Comparison of ENCODE assay signal across 27 cellular contexts in genomic region chr16:78524066-78524595, GRCh38.
DNase-seq lines count a peak whose midpoint lies in the region; FAIRE-seq and TF ChIP-seq lines count a peak whose summit lies in the region.
"Had no signal": no experiment of that assay in that cellular context is flagged by ENCODE, and none has a peak within 500 bp of the region (broad histone marks: within the 10 kb centered on the region; RNA-seq: fewer than 3 reads in every experiment).

No MANE protein-coding gene starts in this region.

- peak overlapping the region; percentile 58 for H3K4me3 Mint-ChIP-seq in glutamatergic neuron (ENCODE audit: unreplicated experiment)
- H3K4me3 Mint-ChIP-seq: B cell; CD8-positive, alpha-beta T cell; IgD-negative memory B cell had no signal

- TF ChIP-seq CTCF in OCI-LY3 (IDR thresholded peaks at IDR 0.05; ENCODE audit: low read depth, low read length) (no peak), glutamatergic neuron (IDR thresholded peaks at IDR 0.05; ENCODE audit: partially characterized antibody, unreplicated experiment) (no peak), kidney (IDR thresholded peaks at IDR 0.05; ENCODE audit: borderline replicate concordance, extremely low read depth, insufficient read depth) (no peak)

- H4K20me1 ChIP-seq in OCI-LY3 (ENCODE audit: insufficient read depth, low read length): no peaks in the 10 kb centered on the region

- no peaks in the 10 kb centered on the region; the same call in 1 of the 2 replicates for H3K27me3 ChIP-seq in OCI-LY3 (ENCODE audit: low read depth, low read length)
- H3K27me3 ChIP-seq: Peyer's patch had no signal

- DNase-seq in NCI-H748 treated with DMSO at 0.1 percent for 48 hours (lab: John Stamatoyannopoulos, UW): peak; percentile 17
- no peak for DNase-seq in NCI-H748 (lab: John Stamatoyannopoulos, UW; ENCODE audit: unreplicated experiment)
- DNase-seq in glutamatergic neuron: no peak
- no peak for DNase-seq in kidney
- no peak for DNase-seq in mesenteric fat pad (ENCODE audit: low spot score)
- no peak for DNase-seq in pons (ENCODE audit: low spot score)
- DNase-seq: Caco-2; CD8-positive, alpha-beta T cell; DND-41; HCEC 1CT; NCI-H1436 treated with DMSO at 0.1 percent for 48 hours; NCI-H187 treated with DMSO at 0.1 percent for 48 hours; NCI-H2107; NCI-H446; NCI-H524 treated with DMSO at 0.1 percent for 48 hours; Peyer's patch had no signal

- no peak for FAIRE-seq in kidney (lab: Jason Lieb, UNC)
- FAIRE-seq: GM12892, GM19239, H1 had no signal

- H3K9me3 ChIP-seq in OCI-LY3 (ENCODE audit: insufficient read depth, low read length): no peaks in the 10 kb centered on the region
- no peaks in the 10 kb centered on the region for H3K9me3 ChIP-seq in kidney (ENCODE audit: control insufficient read depth in 1 of 2, low read length in 2 of 2)
- H3K9me3 ChIP-seq: Caco-2, Peyer's patch had no signal

- H3K4me1 Mint-ChIP-seq in glutamatergic neuron (ENCODE audit: low read depth, unreplicated experiment): peaks cover 18% of the 10 kb centered on the region

- intact Hi-C loops in kidney (cut with DNase I): no loop called here

- H3K79me2 ChIP-seq in OCI-LY3 (ENCODE audit: low read length): no peaks in the 10 kb centered on the region

- no peaks in the 10 kb centered on the region for H3K27me3 Mint-ChIP-seq in glutamatergic neuron (ENCODE audit: unreplicated experiment)
- H3K27me3 Mint-ChIP-seq: B cell, IgD-negative memory B cell had no signal

- H3K27ac ChIP-seq in OCI-LY3 (ENCODE audit: low read length) (peak overlapping the region; percentile 81; the same call in 1 of the 2 replicates), kidney (ENCODE audit: low read depth in 2 of 2, low read length in 2 of 2) (no peak overlapping the region)
- H3K27ac ChIP-seq: 22Rv1, C4-2B, HL-60, KMS-11, Peyer's patch, SK-N-MC had no signal

- H3K4me3 ChIP-seq in OCI-LY3 (ENCODE audit: low read length) (no peak overlapping the region), kidney (ENCODE audit: low read length in 2 of 2) (no peak overlapping the region)
- H3K4me3 ChIP-seq: Peyer's patch, SK-N-MC had no signal

- H3K9me3 Mint-ChIP-seq in glutamatergic neuron (ENCODE audit: unreplicated experiment): peaks cover 1% of the 10 kb centered on the region
- H3K9me3 Mint-ChIP-seq: CD8-positive, alpha-beta T cell; IgD-negative memory B cell had no signal

- H3K27ac Mint-ChIP-seq in glutamatergic neuron (ENCODE audit: unreplicated experiment): peak overlapping the region; percentile 90
- H3K27ac Mint-ChIP-seq: B cell; CD8-positive, alpha-beta T cell had no signal

- no peaks in the 10 kb centered on the region for H3K36me3 Mint-ChIP-seq in glutamatergic neuron (ENCODE audit: unreplicated experiment)
- H3K36me3 Mint-ChIP-seq: CD8-positive, alpha-beta T cell had no signal

- H3K4me2 ChIP-seq in OCI-LY3 (ENCODE audit: low read length): peak overlapping the region; percentile 88; the same call in 1 of the 2 replicates
- H3K4me2 ChIP-seq: KMS-11 had no signal

- H3K9ac ChIP-seq in OCI-LY3 (ENCODE audit: low read length): 0 out of 2 replicates have a peak overlapping the region, but pooled peaks have one; percentile 34
- H3K9ac ChIP-seq in kidney (ENCODE audit: low read length in 2 of 2): no peak overlapping the region
- H3K9ac ChIP-seq: KMS-11 had no signal

- H2AFZ ChIP-seq in OCI-LY3 (ENCODE audit: low read depth, low read length): no peak overlapping the region

- H3K4me1 ChIP-seq in OCI-LY3 (ENCODE audit: low read length) (peaks cover 26% of the 10 kb centered on the region), kidney (ENCODE audit: control insufficient read depth in 1 of 2, insufficient read depth in 1 of 2, low read depth in 1 of 2, low read length in 2 of 2) (no peaks in the 10 kb centered on the region)
- H3K4me1 ChIP-seq: Caco-2, Peyer's patch had no signal

- H3K36me3 ChIP-seq in OCI-LY3 (replicated peaks; ENCODE audit: low read depth, low read length): no peaks in the 10 kb centered on the region
- H3K36me3 ChIP-seq in kidney (ENCODE audit: control insufficient read depth in 1 of 2, insufficient read depth in 2 of 2, low read length in 2 of 2): no peaks in the 10 kb centered on the region
- H3K36me3 ChIP-seq: Peyer's patch had no signal
